ENCODE assay signal across 19 cellular contexts in the genomic region with DNA sequence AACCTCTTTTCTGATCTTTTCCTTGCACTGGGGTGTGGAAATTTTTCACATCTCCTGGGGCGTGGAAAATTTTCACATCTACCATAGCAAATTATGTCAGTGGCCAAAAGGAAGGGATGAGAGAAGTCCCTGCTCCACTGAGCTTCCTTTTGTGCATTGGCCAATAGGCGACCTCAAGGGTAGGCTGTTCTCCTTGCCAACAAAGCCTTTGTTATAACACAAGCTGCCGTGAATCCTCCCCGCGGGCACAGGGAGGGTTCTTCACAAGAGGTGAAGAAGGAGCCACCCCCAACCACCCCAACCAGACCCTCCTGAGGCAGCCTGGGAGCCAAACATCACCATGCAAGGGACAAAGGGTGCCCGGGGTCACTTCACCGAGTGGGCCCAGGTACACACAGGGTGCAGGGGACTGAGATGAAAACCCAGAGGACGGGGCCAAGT. TPM values are rescaled to one million over a fixed set of nuclear protein-coding genes. Genes with fewer than 3 reads are reported as not detected.
A peak's percentile ranks its signal among the peaks of the same experiment; 100 is the strongest.
DNase-seq lines count a peak whose midpoint lies in the region; ATAC-seq and TF ChIP-seq lines count a peak whose summit lies in the region.
"Had no signal": no experiment of that assay in that cellular context is flagged by ENCODE, and none has a peak within 500 bp of the region (broad histone marks: within the 10 kb centered on the region; RNA-seq: fewer than 3 reads in every experiment).

No MANE protein-coding gene starts in this region.

- TF ChIP-seq CTCF in GM10248 (IDR thresholded peaks at IDR 0.05; ENCODE audit: control extremely low read depth, extremely low read depth, low read depth, missing control alignments), result no peak

- H3K27ac ChIP-seq in epithelial cell of prostate, result peak overlapping the region; percentile 55
- H3K27ac ChIP-seq: brain microvascular endothelial cell, heart left ventricle, KMS-11, upper lobe of right lung had no signal

- POLR2A ChIA-PET in GM10248 (lab: Yijun Ruan, JAX), result no interaction called here

- DNase-seq in NCI-H345 (lab: John Stamatoyannopoulos, UW) (peak; percentile 4), NCI-H345 treated with DMSO at 0.1 percent for 48 hours (lab: John Stamatoyannopoulos, UW; ENCODE audit: unreplicated experiment) (no peak), MG63 (peak; percentile 61), epithelial cell of prostate (ENCODE audit: low read depth, low spot score) (no peak), pons (ENCODE audit: low spot score) (peak; percentile 81), GM10248 (ENCODE audit: extremely low spot score) (no peak)
- DNase-seq: brain microvascular endothelial cell; H7; heart left ventricle; NCI-H1105; NCI-H2227 treated with DMSO at 0.1 percent for 48 hours; right cardiac atrium; SHP77; stimulated activated naive CD8-positive, alpha-beta T cell treated with anti-CD3 and anti-CD28 coated beads, Interleukin-15, Interleukin-2, amounts not matched to agents 100 U/mL and 50 U/mL, for 24 hours; upper lobe of right lung had no signal

- H3K27me3 ChIP-seq in MG63, result no peaks in the 10 kb centered on the region
- H3K27me3 ChIP-seq: brain microvascular endothelial cell, heart left ventricle, upper lobe of right lung had no signal

- no peaks in the 10 kb centered on the region for H3K36me3 ChIP-seq in MG63
- H3K36me3 ChIP-seq: brain microvascular endothelial cell, heart left ventricle, upper lobe of right lung had no signal

- no peaks in the 10 kb centered on the region for H3K9me3 ChIP-seq in MG63
- H3K9me3 ChIP-seq: heart left ventricle, upper lobe of right lung had no signal

- CTCF ChIA-PET in GM10248 (lab: Yijun Ruan, JAX), result no interaction called here

- no peak for ATAC-seq in GM18519 (IDR thresholded peaks at IDR 0.05; ENCODE audit: low FRiP score, unreplicated experiment)
- no peak for ATAC-seq in activated CD4-positive, CD25-positive, alpha-beta regulatory T cell treated with anti-CD3 and anti-CD28 coated beads, Interleukin-2, amount 50 U/mL, for 24 hours
- ATAC-seq: heart left ventricle, right cardiac atrium, upper lobe of right lung had no signal

- no peak overlapping the region for H3K4me3 ChIP-seq in MG63
- H3K4me3 ChIP-seq: heart left ventricle, upper lobe of right lung had no signal

RNA-seq across cellular contexts. Expression of a gene that starts 6.5 kb away (rescaled TPM):
- total RNA-seq in MG63 (2014; rRNA removed; shearing (Covaris generic); ENCODE audit: low replicate concordance), result not detected in 2 replicates
- total RNA-seq: activated naive CD4-positive, alpha-beta T cell treated with anti-CD3 and anti-CD28 coated beads, Interleukin-2, amount 50 U/mL, for 72 hours; H7; right cardiac atrium; upper lobe of right lung had no signal

Comparison
In these comparisons a context has a peak if more than half of its experiments do, and no peak if none do; other contexts are left out.
1. DNase-seq: peak in NCI-H345 (single experiment), MG63 (single experiment) and pons (single experiment); none in NCI-H345 treated with DMSO at 0.1 percent for 48 hours (single experiment), epithelial cell of prostate (single experiment) and GM10248 (single experiment).